ENCODE assay signal across 19 cellular contexts in the genomic region with DNA sequence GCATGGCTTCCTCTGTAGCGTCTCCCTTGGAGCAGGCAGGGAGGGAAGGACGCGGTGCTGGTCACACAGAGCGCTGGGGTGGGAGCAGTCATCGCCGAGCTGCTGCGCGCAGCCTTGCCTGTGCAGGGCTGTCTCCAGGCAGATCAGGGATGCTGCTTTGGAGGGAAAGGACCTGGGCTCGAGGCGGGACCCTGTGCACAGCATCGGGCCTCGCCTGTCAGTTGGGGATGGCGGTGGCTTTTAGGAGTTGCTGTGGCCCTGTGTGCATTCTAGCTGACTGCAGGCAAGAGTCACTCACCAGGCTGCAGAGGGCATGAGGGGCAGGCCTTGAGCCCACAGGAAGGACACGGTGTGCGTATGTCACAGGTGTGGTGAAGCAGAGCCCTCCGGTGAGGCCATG.
"Had no signal": no experiment of that assay in that cellular context is flagged by ENCODE, and none has a peak within 500 bp of the region (broad histone marks: within the 10 kb centered on the region; RNA-seq: fewer than 3 reads in every experiment).

No MANE protein-coding gene starts in this region.

- H3K27me3 ChIP-seq: dorsolateral prefrontal cortex, gastrocnemius medialis, right lobe of liver, upper lobe of left lung, vagina had no signal

- DNase-seq: activated CD4-positive, alpha-beta T cell treated with anti-CD3 and anti-CD28 coated beads for 36 hours; activated CD4-positive, CD25-positive, alpha-beta regulatory T cell; activated CD8-positive, alpha-beta memory T cell treated with anti-CD3 and anti-CD28 coated beads, Interleukin-2, amount 10 ng/mL, durations not matched to agents 7 days and 5 days; activated CD8-positive, alpha-beta T cell treated with anti-CD3 and anti-CD28 coated beads, Interleukin-2, amount 10 ng/mL, durations not matched to agents 7 days and 5 days; activated T-cell treated with anti-CD3 and anti-CD28 coated beads, Interleukin-2, amount 50 U/mL, for 48 hours; anterior cingulate cortex; effector memory CD4-positive, alpha-beta T cell; gastrocnemius medialis; hypothalamus; immature natural killer cell; mesendoderm; stimulated activated CD4-positive, alpha-beta T cell treated with anti-CD3 and anti-CD28 coated beads, Interleukin-4, amount 100 ng/mL, for 24 hours; stimulated activated naive CD8-positive, alpha-beta T cell treated with anti-CD3 and anti-CD28 coated beads, Interleukin-15, amount 100 ng/mL, for 72 hours; substantia nigra had no signal

- H3K4me1 ChIP-seq: gastrocnemius medialis, right lobe of liver, vagina had no signal

- H3K9me3 ChIP-seq: gastrocnemius medialis, right lobe of liver, upper lobe of left lung, vagina had no signal

- H3K4me3 ChIP-seq: dorsolateral prefrontal cortex, gastrocnemius medialis, lung, right lobe of liver, upper lobe of left lung, vagina had no signal

- H3K27ac ChIP-seq: dorsolateral prefrontal cortex, gastrocnemius medialis, right lobe of liver, upper lobe of left lung, vagina had no signal
